Comparison of ENCODE assay signal across 12 cellular contexts in the genomic region with DNA sequence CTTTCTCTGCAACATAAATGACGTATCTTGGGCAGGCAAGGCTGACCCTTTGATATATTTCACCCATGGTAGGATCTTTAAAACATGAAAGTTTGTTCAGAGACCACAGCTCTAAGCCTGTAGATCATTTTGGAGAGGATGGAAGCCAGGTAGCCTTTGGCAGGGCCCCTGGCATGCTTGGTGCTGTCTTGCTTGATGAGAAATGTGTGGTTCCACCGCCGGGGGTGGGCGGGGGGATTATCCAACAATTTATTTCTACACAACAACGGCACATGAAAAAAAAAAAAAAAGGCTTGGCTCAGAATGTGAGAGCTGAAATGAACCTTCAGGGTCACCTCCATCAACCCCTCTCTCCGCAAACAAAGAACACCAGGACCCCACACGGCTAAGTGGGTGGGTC.
A peak's percentile ranks its signal among the peaks of the same experiment; 100 is the strongest.
DNase-seq lines count a peak whose midpoint lies in the region; ATAC-seq and FAIRE-seq lines count a peak whose summit lies in the region.
"Had no signal": no experiment of that assay in that cellular context is flagged by ENCODE, and none has a peak within 500 bp of the region (broad histone marks: within the 10 kb centered on the region; RNA-seq: fewer than 3 reads in every experiment).

No MANE protein-coding gene starts in this region.

- H3K9me3 ChIP-seq in T-helper 17 cell (ENCODE audit: control insufficient read depth, low read length, poor library complexity, severe bottlenecking) (no peaks in the 10 kb centered on the region), iPS-18a (ENCODE audit: control insufficient read depth, low read depth, low read length) (no peaks in the 10 kb centered on the region), stomach smooth muscle (ENCODE audit: control insufficient read depth in 2 of 2, low read length in 2 of 2) (no peaks in the 10 kb centered on the region)
- H3K9me3 ChIP-seq: spleen had no signal

- H3K9ac ChIP-seq in iPS-18a (ENCODE audit: low read length) (no peak overlapping the region), stomach smooth muscle (ENCODE audit: low read length in 2 of 2) (peak overlapping the region in 1 of 2 donors; percentile 29)

- H3K36me3 ChIP-seq in iPS-18a (ENCODE audit: control insufficient read depth, low read depth, low read length): no peaks in the 10 kb centered on the region
- H3K36me3 ChIP-seq in stomach smooth muscle (ENCODE audit: control insufficient read depth in 2 of 2, insufficient read depth in 2 of 2, low read length in 2 of 2): no peaks in the 10 kb centered on the region
- H3K36me3 ChIP-seq: spleen had no signal

- H3K4me3 Mint-ChIP-seq in T-helper 17 cell: no peak overlapping the region
- H3K4me3 Mint-ChIP-seq: activated naive CD4-positive, alpha-beta T cell treated with anti-CD3 and anti-CD28 coated beads, Interleukin-2, amount 50 U/mL, for 24 hours had no signal

- in situ Hi-C loops in G401 (cut with HindIII; ENCODE audit: low sequenced_read_pairs): no loop called here

- no peak for ATAC-seq in T-helper 17 cell

- H3K27ac Mint-ChIP-seq in T-helper 17 cell: peak overlapping the region; percentile 76
- H3K27ac Mint-ChIP-seq: activated naive CD4-positive, alpha-beta T cell treated with anti-CD3 and anti-CD28 coated beads, Interleukin-2, amount 50 U/mL, for 24 hours had no signal

- H3K27me3 ChIP-seq in iPS-18a (ENCODE audit: control insufficient read depth, insufficient read depth, low read length) (no peaks in the 10 kb centered on the region), stomach smooth muscle (ENCODE audit: control insufficient read depth in 1 of 2, insufficient read depth in 2 of 2, low read length in 2 of 2) (no peaks in the 10 kb centered on the region)

- H3K4me3 ChIP-seq in iPS-18a (ENCODE audit: low read length) (peak overlapping the region; percentile 32), stomach smooth muscle (ENCODE audit: low read length in 2 of 2) (peak overlapping the region; percentile 23 to 66)

- H3K27ac ChIP-seq in iPS-18a (ENCODE audit: low read length) (no peak overlapping the region), stomach smooth muscle (ENCODE audit: low read length) (peak overlapping the region; percentile 87)
- H3K27ac ChIP-seq: HL-60, spleen had no signal

- peaks cover 18% of the 10 kb centered on the region for H3K4me1 Mint-ChIP-seq in T-helper 17 cell

- FAIRE-seq in HTR-8/SVneo (lab: Jason Lieb, UNC): no peak
- FAIRE-seq: frontal cortex had no signal

- H3K27me3 Mint-ChIP-seq in T-helper 17 cell: peaks cover 20% of the 10 kb centered on the region

- H3K4me1 ChIP-seq in iPS-18a (ENCODE audit: control insufficient read depth, low read depth, low read length) (no peaks in the 10 kb centered on the region), stomach smooth muscle (ENCODE audit: control insufficient read depth, insufficient read depth, low read length) (peaks cover 42% of the 10 kb centered on the region)

- peak; percentile 26 for DNase-seq in G401 (ENCODE audit: low spot score)
- no peak for DNase-seq in T-helper 17 cell
- DNase-seq in NK-92 treated with Interleukin-12 subunit alpha and Interleukin-12 subunit beta, amount 100 ng/mL, for 24 hours (lab: John Stamatoyannopoulos, UW): no peak
- no peak for DNase-seq in HTR-8/SVneo (ENCODE audit: insufficient read length, low spot score)
- DNase-seq in OCI-M1 (lab: John Stamatoyannopoulos, UW): no peak

- no peaks in the 10 kb centered on the region for H3K36me3 Mint-ChIP-seq in T-helper 17 cell (ENCODE audit: low read depth)
- H3K36me3 Mint-ChIP-seq: activated naive CD4-positive, alpha-beta T cell treated with anti-CD3 and anti-CD28 coated beads, Interleukin-2, amount 50 U/mL, for 24 hours; CD14-positive monocyte had no signal
